9 cellular contexts compared by ENCODE assay signal in genomic region chr9:136665704-136666363, GRCh38. TPM values are rescaled to one million over a fixed set of nuclear protein-coding genes. Genes with fewer than 3 reads are reported as not detected.
A peak's percentile ranks its signal among the peaks of the same experiment; 100 is the strongest.
DNase-seq lines count a peak whose midpoint lies in the region; ATAC-seq and TF ChIP-seq lines count a peak whose summit lies in the region.
"Had no signal": no experiment of that assay in that cellular context is flagged by ENCODE, and none has a peak within 500 bp of the region (broad histone marks: within the 10 kb centered on the region; RNA-seq: fewer than 3 reads in every experiment).

No MANE protein-coding gene starts in this region.

- intact Hi-C loops in lower leg skin (cut with DNase I; ENCODE audit: low total_unique reads), result no loop called here

- no peaks in the 10 kb centered on the region for H4K20me1 ChIP-seq in GM23248 (ENCODE audit: insufficient read depth)

- no peak overlapping the region for H3K27ac Mint-ChIP-seq in activated naive CD4-positive, alpha-beta T cell treated with anti-CD3 and anti-CD28 coated beads, Interleukin-2, amount 50 U/mL, for 72 hours

- no peaks in the 10 kb centered on the region for H3K27me3 ChIP-seq in GM23248 (replicated peaks; ENCODE audit: insufficient read depth)

- H3K9me2 ChIP-seq in GM23248 (ENCODE audit: insufficient read depth), result no peaks in the 10 kb centered on the region

- H2AFZ ChIP-seq in GM23248, result no peak overlapping the region

- no peaks in the 10 kb centered on the region for H3K36me3 Mint-ChIP-seq in activated naive CD4-positive, alpha-beta T cell treated with anti-CD3 and anti-CD28 coated beads, Interleukin-2, amount 50 U/mL, for 72 hours

- H3K36me3 ChIP-seq in GM23248 (ENCODE audit: low read depth), result no peaks in the 10 kb centered on the region

- TF ChIP-seq CTCF in AG04449 (IDR thresholded peaks at IDR 0.05; ENCODE audit: insufficient read depth, low read length, missing control alignments) (no peak), lower leg skin (IDR thresholded peaks at IDR 0.05) (no peak)

- in situ Hi-C loops in GM23248 (cut with MboI), result no loop called here

- no peak overlapping the region for H3K9ac ChIP-seq in GM23248

- no peak for TF ChIP-seq POLR2A in lower leg skin (IDR thresholded peaks at IDR 0.05)

- WGBS in GM23248 (ENCODE audit: low coverage in 1 of 2, low lambda C conversion rate in 2 of 2, missing lambda C conversion rate in 2 of 2), 2 experiments, result 2 to 7% methylated on average over 3 to 51 of the region's 108 CpGs
- 0 to 5% methylated on average over 12 to 16 of the region's 108 CpGs for WGBS in lower leg skin, 2 donors

- H3K79me2 ChIP-seq in GM23248 (ENCODE audit: insufficient read depth), result no peaks in the 10 kb centered on the region

- H3F3A ChIP-seq in GM23248 (ENCODE audit: insufficient read depth), result no peaks in the 10 kb centered on the region

- H3K4me2 ChIP-seq in GM23248 (ENCODE audit: unreplicated experiment), result peak overlapping the region; percentile 35

- H3K9me3 Mint-ChIP-seq in activated naive CD4-positive, alpha-beta T cell treated with anti-CD3 and anti-CD28 coated beads, Interleukin-2, amount 50 U/mL, for 72 hours, result no peaks in the 10 kb centered on the region
- H3K9me3 Mint-ChIP-seq: neural crest cell had no signal

- H3K27ac ChIP-seq in GM23248, result no peak overlapping the region

- CTCF ChIA-PET in AG04449 (lab: Yijun Ruan, JAX), result interaction anchor here (0.8 to 2.6 kb wide), 7 partner anchors 9 to 177 kb away, joined by 3 to 11 read pairs (median 4); no protein-coding TSS in a partner anchor

- peak; percentile 39 to 65 for ATAC-seq in activated naive CD4-positive, alpha-beta T cell treated with anti-CD3 and anti-CD28 coated beads, Interleukin-2, amount 50 U/mL, for 72 hours
- no peak for ATAC-seq in GM21528 (IDR thresholded peaks at IDR 0.05; ENCODE audit: low FRiP score, unreplicated experiment)
- ATAC-seq in GM18873 (IDR thresholded peaks at IDR 0.05; ENCODE audit: low FRiP score, unreplicated experiment), result no peak

- peak overlapping the region; percentile 49 for H3K4me3 ChIP-seq in AG04449 (ENCODE audit: low read depth, low read length)
- peak overlapping the region; percentile 59 for H3K4me3 ChIP-seq in GM23248
- peak overlapping the region; percentile 18 for H3K4me3 ChIP-seq in lower leg skin (ENCODE audit: low read depth, poor library complexity, severe bottlenecking)

- no peaks in the 10 kb centered on the region for H3K4me1 ChIP-seq in GM23248 (ENCODE audit: insufficient read depth)

- POLR2A ChIA-PET in AG04449 (lab: Yijun Ruan, JAX), result no interaction called here

- no peak for DNase-seq in AG04449 (ENCODE audit: low read depth, low spot score)
- peak; percentile 36 for DNase-seq in GM23248
- DNase-seq in activated naive CD4-positive, alpha-beta T cell treated with anti-CD3 and anti-CD28 coated beads, Interleukin-2, amount 50 U/mL, for 72 hours (ENCODE audit: low spot score in 2 of 2), result no peak
- no peak for DNase-seq in lower leg skin (ENCODE audit: low spot score in 2 of 2)
- no peak for DNase-seq in NCI-H1436 treated with DMSO at 0.1 percent for 48 hours (lab: John Stamatoyannopoulos, UW)
- no peak for DNase-seq in SW 1271 (lab: John Stamatoyannopoulos, UW)

- H3K9me3 ChIP-seq in GM23248 (ENCODE audit: low read depth), result no peaks in the 10 kb centered on the region

RNA-seq across cellular contexts. Expression of gene EGFL7, which starts 3.1 kb away (rescaled TPM):
- total RNA-seq in GM23248 (2014; rRNA removed; shearing (Covaris generic)), result 13.7 and 15.3 TPM in 2 replicates
- 15.3 and 15.7 TPM in 2 replicates for polyA plus RNA-seq in GM23248 (2016; fragmentation: Nextera tagmentation; extraction: Ambion mirVana)
- 1 to 10 TPM in 1 of 2 donors, under 1 TPM in 1; 0.61 to 1.6 TPM for total RNA-seq in activated naive CD4-positive, alpha-beta T cell treated with anti-CD3 and anti-CD28 coated beads, Interleukin-2, amount 50 U/mL, for 72 hours
- total RNA-seq in lower leg skin, result 10 to 100 TPM; 27.8 to 62.2 (median 46.2) TPM

RNA-seq across cellular contexts. Expression of gene AGPAT2, which starts 21.4 kb away (rescaled TPM):
- 50.8 and 58.3 TPM in 2 replicates for total RNA-seq in GM23248 (2014; rRNA removed; shearing (Covaris generic))
- polyA plus RNA-seq in GM23248 (2016; fragmentation: Nextera tagmentation; extraction: Ambion mirVana), result 68.7 and 80.3 TPM in 2 replicates
- 10 to 100 TPM in 1 of 2 donors, 1 to 10 TPM in 1; 7.4 to 18.9 TPM for total RNA-seq in activated naive CD4-positive, alpha-beta T cell treated with anti-CD3 and anti-CD28 coated beads, Interleukin-2, amount 50 U/mL, for 72 hours
- total RNA-seq in lower leg skin, result 10 to 100 TPM; 52.4 to 77.7 (median 63.5) TPM

RNA-seq across cellular contexts. Expression of gene DIPK1B, which starts 46.5 kb away (rescaled TPM):
- total RNA-seq in GM23248 (2014; rRNA removed; shearing (Covaris generic)), result not detected in 2 replicates
- 0.15 TPM in 1 of 2 replicates, not detected in the other for polyA plus RNA-seq in GM23248 (2016; fragmentation: Nextera tagmentation; extraction: Ambion mirVana)
- total RNA-seq in activated naive CD4-positive, alpha-beta T cell treated with anti-CD3 and anti-CD28 coated beads, Interleukin-2, amount 50 U/mL, for 72 hours, result under 1 TPM in 1 of 2 donors, not detected in 1; 0.37 TPM
- 10 to 100 TPM in 2 of 4 donors, 1 to 10 TPM in 2; 7.1 to 13.5 (median 9.5) TPM for total RNA-seq in lower leg skin

Comparison
In these comparisons a context has a peak if more than half of its experiments do, and no peak if none do; other contexts are left out.
1. ATAC-seq: peak in activated naive CD4-positive, alpha-beta T cell treated with anti-CD3 and anti-CD28 coated beads, Interleukin-2, amount 50 U/mL, for 72 hours (2 of 2); none in GM21528 (single experiment) and GM18873 (single experiment).
2. Peak in every context shown above with its lines, with median percentiles within 50 percentile points of each other: H3K4me3 ChIP-seq.